Comparison of ENCODE assay signal across 17 cellular contexts in the genomic region with DNA sequence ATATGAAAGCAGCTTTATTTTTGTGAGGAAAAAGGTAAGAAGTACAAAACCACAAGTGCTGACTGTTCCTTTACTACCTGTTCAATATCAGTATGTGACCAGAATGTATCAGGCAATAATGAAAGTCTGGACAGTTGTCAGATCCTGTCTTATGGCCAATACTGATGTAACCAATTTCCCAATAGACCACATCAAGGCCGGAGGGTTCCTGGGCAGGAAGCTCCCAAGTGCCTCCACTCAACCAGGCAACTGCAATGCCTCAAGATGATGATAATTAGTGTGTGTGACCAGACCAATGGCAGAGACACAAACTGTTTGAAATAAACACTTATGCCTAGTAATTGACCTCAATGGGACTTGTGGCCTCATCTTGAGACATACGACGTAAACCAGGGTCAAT.
DNase-seq lines count a peak whose midpoint lies in the region; ATAC-seq and TF ChIP-seq lines count a peak whose summit lies in the region.
"Had no signal": no experiment of that assay in that cellular context is flagged by ENCODE, and none has a peak within 500 bp of the region (broad histone marks: within the 10 kb centered on the region; RNA-seq: fewer than 3 reads in every experiment).

No MANE protein-coding gene starts in this region.

- peaks cover 2% of the 10 kb centered on the region for H3K79me2 ChIP-seq in mesendoderm (ENCODE audit: control insufficient read depth, insufficient read depth, low read length)

- H4K5ac ChIP-seq in mesendoderm (ENCODE audit: low read length): no peak overlapping the region

- WGBS in mesendoderm (ENCODE audit: extremely low coverage, insufficient coverage, low lambda C conversion rate): no CpG with 5 or more reads among the region's 3 CpGs

- no peak overlapping the region for H3K56ac ChIP-seq in mesendoderm (ENCODE audit: low read length)

- peaks cover 18% of the 10 kb centered on the region in 2 donors for H3K4me1 Mint-ChIP-seq in stimulated activated naive B cell treated with anti-CD40 and anti-IgM and Interleukin-4, amounts not matched to agents 10 μg/mL and 1 μg/mL and 100 μg/mL, for 72 hours
- H3K4me1 Mint-ChIP-seq in activated naive CD8-positive, alpha-beta T cell treated with anti-CD3 and anti-CD28 coated beads, Interleukin-2, amount 50 U/mL, for 24 hours: peaks cover 26% of the 10 kb centered on the region

- H3K79me1 ChIP-seq in mesendoderm (ENCODE audit: low read length): peaks cover 4% of the 10 kb centered on the region

- no peak overlapping the region for H3K4me2 ChIP-seq in mesendoderm (ENCODE audit: low read length)

- H3K9me3 Mint-ChIP-seq in stimulated activated naive B cell treated with anti-CD40 and anti-IgM and Interleukin-4, amounts not matched to agents 10 μg/mL and 1 μg/mL and 100 μg/mL, for 72 hours: peaks cover 0 to 3% of the 10 kb centered on the region in 2 donors
- no peaks in the 10 kb centered on the region for H3K9me3 Mint-ChIP-seq in activated naive CD8-positive, alpha-beta T cell treated with anti-CD3 and anti-CD28 coated beads, Interleukin-2, amount 50 U/mL, for 24 hours

- peak overlapping the region; percentile 42 for H3K27ac Mint-ChIP-seq in stimulated activated naive B cell treated with anti-CD40 and anti-IgM and Interleukin-4, amounts not matched to agents 10 μg/mL and 1 μg/mL and 100 μg/mL, for 72 hours
- H3K27ac Mint-ChIP-seq in activated naive CD8-positive, alpha-beta T cell treated with anti-CD3 and anti-CD28 coated beads, Interleukin-2, amount 50 U/mL, for 24 hours: no peak overlapping the region

- H4K8ac ChIP-seq in mesendoderm (ENCODE audit: low read depth, low read length): no peak overlapping the region

- H3K4ac ChIP-seq in mesendoderm (ENCODE audit: low read depth, low read length): no peak overlapping the region

- no peak overlapping the region for H2AK5ac ChIP-seq in mesendoderm (ENCODE audit: low read length)

- no peak overlapping the region for H2BK5ac ChIP-seq in mesendoderm (ENCODE audit: low read length)

- H3K27me3 ChIP-seq in mesendoderm (ENCODE audit: insufficient read depth, low read length, poor library complexity): no peaks in the 10 kb centered on the region

- no peaks in the 10 kb centered on the region for H3K36me3 ChIP-seq in mesendoderm (ENCODE audit: control insufficient read depth, insufficient read depth, low read length)
- H3K36me3 ChIP-seq: HAP-1 had no signal

- no peak overlapping the region for H2BK120ac ChIP-seq in mesendoderm (ENCODE audit: low read depth, low read length)

- peak; percentile 14 for DNase-seq in NCI-H2029 (lab: John Stamatoyannopoulos, UW)
- DNase-seq in NCI-H2029 treated with DMSO at 0.1 percent for 48 hours (lab: John Stamatoyannopoulos, UW): no peak
- DNase-seq in OCI-M1 (lab: John Stamatoyannopoulos, UW): peak; percentile 69
- DNase-seq in fibroblast of villous mesenchyme (ENCODE audit: low read depth): peak; percentile 51
- DNase-seq in stimulated activated naive B cell treated with anti-CD40 and anti-IgM and Interleukin-4, amounts not matched to agents 10 μg/mL and 1 μg/mL and 100 μg/mL, for 72 hours: no peak
- DNase-seq in activated naive CD8-positive, alpha-beta T cell treated with anti-CD3 and anti-CD28 coated beads, Interleukin-2, amount 50 U/mL, for 24 hours: no peak
- DNase-seq in T-helper 2 cell: no peak
- no peak for DNase-seq in mesendoderm
- DNase-seq: C1 segment of cervical spinal cord, Caco-2, NCI-H1048, NCI-H1694, NCI-H2171, NCI-H524, SHP77 treated with DMSO at 0.1 percent for 48 hours had no signal

- H3K23ac ChIP-seq in mesendoderm (ENCODE audit: low read length): no peak overlapping the region

- ATAC-seq in stimulated activated naive B cell treated with anti-CD40 and anti-IgM and Interleukin-4, amounts not matched to agents 10 μg/mL and 1 μg/mL and 100 μg/mL, for 72 hours (replicated peaks): no peak
- no peak for ATAC-seq in activated naive CD8-positive, alpha-beta T cell treated with anti-CD3 and anti-CD28 coated beads, Interleukin-2, amount 50 U/mL, for 24 hours

- H3K4me3 Mint-ChIP-seq in stimulated activated naive B cell treated with anti-CD40 and anti-IgM and Interleukin-4, amounts not matched to agents 10 μg/mL and 1 μg/mL and 100 μg/mL, for 72 hours: no peak overlapping the region
- no peak overlapping the region for H3K4me3 Mint-ChIP-seq in activated naive CD8-positive, alpha-beta T cell treated with anti-CD3 and anti-CD28 coated beads, Interleukin-2, amount 50 U/mL, for 24 hours

- no peak overlapping the region for H3K9ac ChIP-seq in mesendoderm (ENCODE audit: low read length)

- no peaks in the 10 kb centered on the region for H3K27me3 Mint-ChIP-seq in stimulated activated naive B cell treated with anti-CD40 and anti-IgM and Interleukin-4, amounts not matched to agents 10 μg/mL and 1 μg/mL and 100 μg/mL, for 72 hours
- H3K27me3 Mint-ChIP-seq in activated naive CD8-positive, alpha-beta T cell treated with anti-CD3 and anti-CD28 coated beads, Interleukin-2, amount 50 U/mL, for 24 hours: no peaks in the 10 kb centered on the region

- peaks cover 6 to 29% of the 10 kb centered on the region in 2 donors for H3K36me3 Mint-ChIP-seq in stimulated activated naive B cell treated with anti-CD40 and anti-IgM and Interleukin-4, amounts not matched to agents 10 μg/mL and 1 μg/mL and 100 μg/mL, for 72 hours
- H3K36me3 Mint-ChIP-seq in activated naive CD8-positive, alpha-beta T cell treated with anti-CD3 and anti-CD28 coated beads, Interleukin-2, amount 50 U/mL, for 24 hours (ENCODE audit: low read depth): peaks cover 7% of the 10 kb centered on the region

- peaks cover 3% of the 10 kb centered on the region for H3K4me1 ChIP-seq in mesendoderm (ENCODE audit: control insufficient read depth, low read depth, low read length)
- H3K4me1 ChIP-seq: HAP-1 had no signal

- no peak overlapping the region for H2BK15ac ChIP-seq in mesendoderm (replicated peaks; ENCODE audit: low read depth)

- no peak for TF ChIP-seq CTCF in fibroblast of villous mesenchyme (IDR thresholded peaks at IDR 0.05; ENCODE audit: insufficient read depth, low read depth, low read length)

- H3K27ac ChIP-seq in mesendoderm (ENCODE audit: low read depth, low read length): no peak overlapping the region
- H3K27ac ChIP-seq: 22Rv1 had no signal

- H3K4me3 ChIP-seq in fibroblast of villous mesenchyme (ENCODE audit: low read depth, low read length): no peak overlapping the region
- H3K4me3 ChIP-seq in mesendoderm (ENCODE audit: low read length): no peak overlapping the region
- H3K4me3 ChIP-seq: HAP-1 had no signal

- H3K18ac ChIP-seq in mesendoderm (ENCODE audit: low read length): no peak overlapping the region

Comparison
In these comparisons a context has a peak if more than half of its experiments do, and no peak if none do; other contexts are left out.
1. DNase-seq: peak in NCI-H2029 (single experiment), OCI-M1 (single experiment) and fibroblast of villous mesenchyme (single experiment); none in NCI-H2029 treated with DMSO at 0.1 percent for 48 hours (single experiment), stimulated activated naive B cell treated with anti-CD40 and anti-IgM and Interleukin-4, amounts not matched to agents 10 μg/mL and 1 μg/mL and 100 μg/mL, for 72 hours (single experiment), activated naive CD8-positive, alpha-beta T cell treated with anti-CD3 and anti-CD28 coated beads, Interleukin-2, amount 50 U/mL, for 24 hours (single experiment), T-helper 2 cell (0 of 5) and mesendoderm (single experiment).